Comparison of ENCODE assay signal across 9 cellular contexts in genomic region chr3:48684480-48685143, GRCh38. TPM values are rescaled to one million over a fixed set of nuclear protein-coding genes. Genes with fewer than 3 reads are reported as not detected.
A peak's percentile ranks its signal among the peaks of the same experiment; 100 is the strongest.
DNase-seq lines count a peak whose midpoint lies in the region; ATAC-seq and TF ChIP-seq lines count a peak whose summit lies in the region.
"Had no signal": no experiment of that assay in that cellular context is flagged by ENCODE, and none has a peak within 500 bp of the region (broad histone marks: within the 10 kb centered on the region; RNA-seq: fewer than 3 reads in every experiment).

No MANE protein-coding gene starts in this region.

- TF ChIP-seq CTCF in NB4 (IDR thresholded peaks at IDR 0.05; ENCODE audit: low read depth, low read length), result no peak
- no peak for TF ChIP-seq CTCF in choroid plexus epithelial cell (conservative IDR thresholded peaks at IDR 0.05; ENCODE audit: low read depth, low read length)

- H3K4me1 ChIP-seq in muscle layer of duodenum (ENCODE audit: control insufficient read depth in 1 of 2, insufficient read depth in 2 of 2, low read length in 2 of 2), result peaks cover 3 to 40% of the 10 kb centered on the region in 2 donors

- no peaks in the 10 kb centered on the region for H3K27me3 ChIP-seq in muscle layer of duodenum (ENCODE audit: low read depth, low read length)
- H3K27me3 ChIP-seq: SJSA1 had no signal

- H3K9me3 ChIP-seq in muscle layer of duodenum (ENCODE audit: control insufficient read depth in 1 of 2, low read length in 2 of 2), result no peaks in the 10 kb centered on the region

- no peak for ATAC-seq in esophagus mucosa

- peaks cover 35 to 56% of the 10 kb centered on the region in 2 donors for H3K36me3 ChIP-seq in muscle layer of duodenum (ENCODE audit: control insufficient read depth in 1 of 2, insufficient read depth in 2 of 2, low read length in 2 of 2)

- peak overlapping the region; percentile 79 for H3K4me3 ChIP-seq in NB4 (ENCODE audit: low read depth, low read length)
- H3K4me3 ChIP-seq in choroid plexus epithelial cell (ENCODE audit: low read depth, low read length), result peak overlapping the region; percentile 97
- H3K4me3 ChIP-seq in muscle layer of duodenum (ENCODE audit: low read depth in 1 of 2, low read length in 2 of 2), result peak overlapping the region; percentile 64 to 73

- H3K27ac ChIP-seq in muscle layer of duodenum (ENCODE audit: low read length), result peak overlapping the region; percentile 49

- DNase-seq in EL, result peak; percentile 50
- DNase-seq in NB4 (ENCODE audit: low read depth), result peak; percentile 63
- DNase-seq in choroid plexus epithelial cell (ENCODE audit: low read depth), result peak; percentile 32
- DNase-seq in HK-2 (ENCODE audit: unreplicated experiment), result no peak
- DNase-seq in GF-D8 (lab: John Stamatoyannopoulos, UW), result no peak
- DNase-seq in activated CD4-positive, alpha-beta T cell treated with anti-CD3 and anti-CD28 coated beads, Interleukin-2, amount 50 U/mL, for 48 hours, result no peak

- no peak for TF ChIP-seq POLR2A in NB4 (IDR thresholded peaks at IDR 0.05; ENCODE audit: extremely low read depth, insufficient read length)

RNA-seq across cellular contexts. Expression of gene NCKIPSD, which starts 1.1 kb away (rescaled TPM):
- total RNA-seq in esophagus mucosa, result 12.6 TPM

RNA-seq across cellular contexts. Expression of gene CELSR3, which starts 21.9 kb away (rescaled TPM):
- 0.88 TPM for total RNA-seq in esophagus mucosa

RNA-seq across cellular contexts. Expression of gene IP6K2, which starts 32.4 kb away (rescaled TPM):
- total RNA-seq in esophagus mucosa, result 53.1 TPM

RNA-seq across cellular contexts. Expression of gene SLC26A6, which starts 49.4 kb away (rescaled TPM):
- total RNA-seq in esophagus mucosa, result 7.9 TPM

Comparison
In these comparisons a context has a peak if more than half of its experiments do, and no peak if none do; other contexts are left out.
1. DNase-seq: peak in EL (single experiment), NB4 (single experiment) and choroid plexus epithelial cell (single experiment); none in HK-2 (single experiment), GF-D8 (single experiment) and activated CD4-positive, alpha-beta T cell treated with anti-CD3 and anti-CD28 coated beads, Interleukin-2, amount 50 U/mL, for 48 hours (0 of 2).
2. Peak in every context shown above with its lines, with median percentiles within 50 percentile points of each other: H3K4me3 ChIP-seq.